ENCODE assay signal across 14 cellular contexts in the genomic region with DNA sequence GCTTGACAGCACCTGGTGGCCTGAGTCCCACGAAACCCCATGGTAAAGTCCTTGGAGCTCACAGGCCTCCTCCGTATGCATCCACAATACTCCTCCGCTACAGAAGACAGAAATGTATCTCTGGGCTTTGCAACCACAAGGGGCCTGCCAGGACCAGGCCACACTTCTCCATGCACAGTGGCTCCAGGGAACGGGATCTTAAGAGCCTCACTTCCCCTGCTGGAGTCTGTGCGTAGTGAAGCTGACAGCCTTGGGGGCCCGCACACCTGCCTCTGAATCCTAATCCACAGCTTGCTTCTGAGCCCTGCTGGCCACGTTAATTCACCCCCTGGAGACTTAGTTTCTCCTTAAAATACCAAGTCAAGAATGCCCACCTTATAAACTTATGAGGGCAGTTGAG.
"Had no signal": no experiment of that assay in that cellular context is flagged by ENCODE, and none has a peak within 500 bp of the region (broad histone marks: within the 10 kb centered on the region; RNA-seq: fewer than 3 reads in every experiment).

No MANE protein-coding gene starts in this region.

- H3K27ac Mint-ChIP-seq: activated CD4-positive, alpha-beta T cell treated with anti-CD3 and anti-CD28 coated beads for 36 hours; activated naive CD8-positive, alpha-beta T cell; dendritic cell treated with granulocyte-macrophage colony-stimulating factor and Interleukin-4, amounts not matched to agents 40 ng/mL and 50 ng/mL, for 4 days; natural killer cell; stimulated activated memory B cell treated with anti-CD40 and anti-IgM and Interleukin-4, amounts not matched to agents 10 μg/mL and 1 μg/mL and 100 μg/mL, for 72 hours had no signal

- H2AFZ ChIP-seq: parathyroid adenoma had no signal

- H3K79me2 ChIP-seq: parathyroid adenoma had no signal

- H3K36me3 ChIP-seq: esophagus muscularis mucosa, gastroesophageal sphincter, heart left ventricle, spleen had no signal

- H3K27me3 ChIP-seq: esophagus muscularis mucosa, gastroesophageal sphincter, heart left ventricle, spleen had no signal

- H3K4me1 ChIP-seq: parathyroid adenoma had no signal

- H3K9ac ChIP-seq: parathyroid adenoma had no signal

- H3K9me3 ChIP-seq: esophagus muscularis mucosa, gastroesophageal sphincter had no signal

- H3K27ac ChIP-seq: esophagus muscularis mucosa, gastroesophageal sphincter, heart left ventricle, parathyroid adenoma, spleen had no signal

- H3K4me3 Mint-ChIP-seq: activated CD4-positive, alpha-beta T cell treated with anti-CD3 and anti-CD28 coated beads for 36 hours; activated naive CD8-positive, alpha-beta T cell; dendritic cell treated with granulocyte-macrophage colony-stimulating factor and Interleukin-4, amounts not matched to agents 40 ng/mL and 50 ng/mL, for 4 days; natural killer cell; stimulated activated memory B cell treated with anti-CD40 and anti-IgM and Interleukin-4, amounts not matched to agents 10 μg/mL and 1 μg/mL and 100 μg/mL, for 72 hours had no signal

- H3K36me3 Mint-ChIP-seq: activated naive CD8-positive, alpha-beta T cell; natural killer cell; stimulated activated memory B cell treated with anti-CD40 and anti-IgM and Interleukin-4, amounts not matched to agents 10 μg/mL and 1 μg/mL and 100 μg/mL, for 72 hours had no signal

- H3K4me3 ChIP-seq: esophagus muscularis mucosa, gastroesophageal sphincter, heart left ventricle, spleen had no signal

- ATAC-seq: activated CD4-positive, alpha-beta T cell treated with anti-CD3 and anti-CD28 coated beads for 36 hours; gastroesophageal sphincter; heart left ventricle; natural killer cell; stimulated activated memory B cell treated with anti-CD40 and anti-IgM and Interleukin-4, amounts not matched to agents 10 μg/mL and 1 μg/mL and 100 μg/mL, for 72 hours had no signal

- H3K4me1 Mint-ChIP-seq: activated CD4-positive, alpha-beta T cell treated with anti-CD3 and anti-CD28 coated beads for 36 hours; natural killer cell; stimulated activated memory B cell treated with anti-CD40 and anti-IgM and Interleukin-4, amounts not matched to agents 10 μg/mL and 1 μg/mL and 100 μg/mL, for 72 hours had no signal

- DNase-seq: activated CD4-positive, alpha-beta T cell treated with anti-CD3 and anti-CD28 coated beads for 36 hours; activated CD4-positive, alpha-beta T cell treated with anti-CD3 and anti-CD28 coated beads, Interleukin-2, amount 50 U/mL, for 48 hours; activated T-cell treated with anti-CD3 and anti-CD28 coated beads for 4 hours; effector CD8-positive, alpha-beta T cell; heart left ventricle; natural killer cell; spleen; stimulated activated CD4-positive, alpha-beta T cell treated with anti-CD3 and anti-CD28 coated beads, Interleukin-4, amount 100 ng/mL, for 4 hours had no signal

- H3K9me3 Mint-ChIP-seq: natural killer cell had no signal
